25 cellular contexts compared by ENCODE assay signal in genomic region chr9:121939643-121940042, GRCh38.
"Had no signal": no experiment of that assay in that cellular context is flagged by ENCODE, and none has a peak within 500 bp of the region (broad histone marks: within the 10 kb centered on the region; RNA-seq: fewer than 3 reads in every experiment).

No MANE protein-coding gene starts in this region.

- H3K4me3 ChIP-seq: breast epithelium, heart right ventricle, left lung, lung, pancreas, psoas muscle, sigmoid colon, thoracic aorta, uterus had no signal

- H3K36me3 Mint-ChIP-seq: activated CD8-positive, alpha-beta memory T cell treated with anti-CD3 and anti-CD28 coated beads, Interleukin-2, amount 10 ng/mL, durations not matched to agents 7 days and 5 days; activated naive CD4-positive, alpha-beta T cell treated with anti-CD3 and anti-CD28 coated beads, Interleukin-2, amount 50 U/mL, for 72 hours; stimulated activated effector memory CD8-positive, alpha-beta T cell treated with anti-CD3 and anti-CD28 coated beads, Interleukin-12 subunit alpha, Interleukin-12 subunit beta, amount 100 ng/mL, for 72 hours had no signal

- H3K9me3 ChIP-seq: breast epithelium, heart right ventricle, left lung, pancreas, psoas muscle, sigmoid colon, thoracic aorta, uterus had no signal

- H3K27me3 ChIP-seq: breast epithelium, heart right ventricle, left lung, pancreas, sigmoid colon, uterus had no signal

- FAIRE-seq: endothelial cell of umbilical vein, islet of Langerhans, pancreas, small intestine, TTC549 had no signal

- H3K27ac Mint-ChIP-seq: activated CD8-positive, alpha-beta memory T cell treated with anti-CD3 and anti-CD28 coated beads, Interleukin-2, amount 10 ng/mL, durations not matched to agents 7 days and 5 days; activated CD8-positive, alpha-beta T cell treated with anti-CD3 and anti-CD28 coated beads, Interleukin-2, amount 10 ng/mL, durations not matched to agents 7 days and 5 days; activated naive CD4-positive, alpha-beta T cell treated with anti-CD3 and anti-CD28 coated beads, Interleukin-2, amount 50 U/mL, for 72 hours; nephron progenitor cell; stimulated activated effector memory CD8-positive, alpha-beta T cell treated with anti-CD3 and anti-CD28 coated beads, Interleukin-12 subunit alpha, Interleukin-12 subunit beta, amount 100 ng/mL, for 72 hours; stimulated activated naive CD8-positive, alpha-beta T cell treated with anti-CD3 and anti-CD28 coated beads, Interleukin-15, Interleukin-2, amounts not matched to agents 100 ng/mL and 50 ng/mL, for 24 hours had no signal

- DNase-seq: activated CD8-positive, alpha-beta memory T cell treated with anti-CD3 and anti-CD28 coated beads, Interleukin-2, amount 10 ng/mL, durations not matched to agents 7 days and 5 days; activated CD8-positive, alpha-beta T cell treated with anti-CD3 and anti-CD28 coated beads, Interleukin-2, amount 10 ng/mL, durations not matched to agents 7 days and 5 days; activated naive CD4-positive, alpha-beta T cell; activated T-cell treated with anti-CD3 and anti-CD28 coated beads, Interleukin-2, amount 50 U/mL, for 48 hours; central memory CD4-positive, alpha-beta T cell; foreskin fibroblast; heart right ventricle; left lung; nephron progenitor cell; pancreas; psoas muscle; sigmoid colon; small intestine; stimulated activated CD4-positive, alpha-beta T cell treated with anti-CD3 and anti-CD28 coated beads, Interleukin-4, amount 100 ng/mL, for 24 hours; trophoblast cell; uterus had no signal

- H3K27me3 Mint-ChIP-seq: stimulated activated naive CD8-positive, alpha-beta T cell treated with anti-CD3 and anti-CD28 coated beads, Interleukin-15, Interleukin-2, amounts not matched to agents 100 ng/mL and 50 ng/mL, for 24 hours had no signal

- H3K27ac ChIP-seq: breast epithelium, heart right ventricle, left lung, pancreas, psoas muscle, sigmoid colon, thoracic aorta, uterus had no signal

- H3K36me3 ChIP-seq: breast epithelium, pancreas, thoracic aorta, uterus had no signal

- H3K4me3 Mint-ChIP-seq: activated CD8-positive, alpha-beta memory T cell treated with anti-CD3 and anti-CD28 coated beads, Interleukin-2, amount 10 ng/mL, durations not matched to agents 7 days and 5 days; activated CD8-positive, alpha-beta T cell treated with anti-CD3 and anti-CD28 coated beads, Interleukin-2, amount 10 ng/mL, durations not matched to agents 7 days and 5 days; nephron progenitor cell; stimulated activated effector memory CD8-positive, alpha-beta T cell treated with anti-CD3 and anti-CD28 coated beads, Interleukin-12 subunit alpha, Interleukin-12 subunit beta, amount 100 ng/mL, for 72 hours; stimulated activated naive CD8-positive, alpha-beta T cell treated with anti-CD3 and anti-CD28 coated beads, Interleukin-15, Interleukin-2, amounts not matched to agents 100 ng/mL and 50 ng/mL, for 24 hours had no signal

- H3K9me3 Mint-ChIP-seq: activated naive CD4-positive, alpha-beta T cell treated with anti-CD3 and anti-CD28 coated beads, Interleukin-2, amount 50 U/mL, for 72 hours; nephron progenitor cell; stimulated activated effector memory CD8-positive, alpha-beta T cell treated with anti-CD3 and anti-CD28 coated beads, Interleukin-12 subunit alpha, Interleukin-12 subunit beta, amount 100 ng/mL, for 72 hours; stimulated activated naive CD8-positive, alpha-beta T cell treated with anti-CD3 and anti-CD28 coated beads, Interleukin-15, Interleukin-2, amounts not matched to agents 100 ng/mL and 50 ng/mL, for 24 hours had no signal

- H3K4me1 ChIP-seq: breast epithelium, heart right ventricle, left lung, pancreas, psoas muscle, sigmoid colon, uterus had no signal

- H3K4me1 Mint-ChIP-seq: activated CD8-positive, alpha-beta memory T cell treated with anti-CD3 and anti-CD28 coated beads, Interleukin-2, amount 10 ng/mL, durations not matched to agents 7 days and 5 days; nephron progenitor cell; stimulated activated effector memory CD8-positive, alpha-beta T cell treated with anti-CD3 and anti-CD28 coated beads, Interleukin-12 subunit alpha, Interleukin-12 subunit beta, amount 100 ng/mL, for 72 hours had no signal

- ATAC-seq: activated CD8-positive, alpha-beta memory T cell treated with anti-CD3 and anti-CD28 coated beads, Interleukin-2, amount 10 ng/mL, durations not matched to agents 7 days and 5 days; activated CD8-positive, alpha-beta T cell treated with anti-CD3 and anti-CD28 coated beads, Interleukin-2, amount 10 ng/mL, durations not matched to agents 7 days and 5 days; activated naive CD4-positive, alpha-beta T cell treated with anti-CD3 and anti-CD28 coated beads, Interleukin-2, amount 50 U/mL, for 72 hours; heart right ventricle; left lung; pancreas; psoas muscle; stimulated activated effector memory CD8-positive, alpha-beta T cell treated with anti-CD3 and anti-CD28 coated beads, Interleukin-12 subunit alpha, Interleukin-12 subunit beta, amount 100 ng/mL, for 72 hours had no signal
